Comparison of ENCODE assay signal across 9 cellular contexts in the genomic region with DNA sequence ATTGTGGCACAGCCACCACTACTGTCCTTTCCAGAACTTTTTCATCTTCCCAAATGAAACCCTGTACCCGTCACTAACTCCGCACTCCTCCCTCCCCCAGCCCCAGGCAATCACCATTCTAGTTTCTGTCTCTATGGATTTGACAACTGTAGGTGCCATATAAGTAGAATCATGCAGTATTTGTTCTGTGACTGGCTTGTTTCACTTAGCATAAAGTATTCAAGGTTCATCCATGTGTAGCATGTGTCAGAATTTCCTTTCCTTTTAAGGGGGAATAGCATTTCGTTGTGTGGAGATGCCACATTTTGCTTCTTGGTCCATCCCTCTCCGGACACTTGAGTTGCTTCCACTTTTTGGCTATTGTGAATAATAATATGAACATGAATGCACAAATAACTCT. TPM values are rescaled to one million over a fixed set of nuclear protein-coding genes. Genes with fewer than 3 reads are reported as not detected.
DNase-seq lines count a peak whose midpoint lies in the region; ATAC-seq and TF ChIP-seq lines count a peak whose summit lies in the region.
"Had no signal": no experiment of that assay in that cellular context is flagged by ENCODE, and none has a peak within 500 bp of the region (broad histone marks: within the 10 kb centered on the region; RNA-seq: fewer than 3 reads in every experiment).

No MANE protein-coding gene starts in this region.

- H3K4me3 ChIP-seq in iPS-18a (ENCODE audit: low read length) = peak overlapping the region; percentile 99
- peak overlapping the region; percentile 59 to 75 for H3K4me3 ChIP-seq in testis

- peaks cover 12% of the 10 kb centered on the region for H3K36me3 Mint-ChIP-seq in activated T-cell treated with anti-CD3 and anti-CD28 coated beads, Interleukin-2, amount 50 U/mL, for 24 hours (ENCODE audit: low read depth)

- peak overlapping the region; percentile 34 for H3K9ac ChIP-seq in iPS-18a (ENCODE audit: low read length)

- H3K27ac ChIP-seq in VCaP (peak overlapping the region; percentile 61; the same call in 1 of the 2 replicates), iPS-18a (ENCODE audit: low read length) (no peak overlapping the region), testis (no peak overlapping the region)

- H3K36me3 ChIP-seq in iPS-18a (ENCODE audit: control insufficient read depth, low read depth, low read length) (peaks cover 2% of the 10 kb centered on the region), testis (ENCODE audit: low read depth, missing control alignments) (no peaks in the 10 kb centered on the region)

- no peaks in the 10 kb centered on the region for H3K9me3 Mint-ChIP-seq in activated T-cell treated with anti-CD3 and anti-CD28 coated beads, Interleukin-2, amount 50 U/mL, for 24 hours

- ATAC-seq in GM18505 (IDR thresholded peaks at IDR 0.05; ENCODE audit: unreplicated experiment) = no peak

- WGBS in testis, 2 donors = 29 to 33% methylated on average over 4 of the region's 4 CpGs

- no peak for DNase-seq in activated T-cell treated with anti-CD3 and anti-CD28 coated beads, Interleukin-2, amount 50 U/mL, for 24 hours
- DNase-seq in activated T-cell treated with anti-CD3 and anti-CD28 coated beads for 4 hours (no peak), testis (no peak)
- no peak for DNase-seq in activated effector memory CD4-positive, alpha-beta T cell treated with Interleukin-2 at 50 U/mL for 16 hours
- DNase-seq in activated CD4-positive, alpha-beta T cell treated with anti-CD3 and anti-CD28 coated beads for 1 hour = no peak

- no peaks in the 10 kb centered on the region for H3K27me3 Mint-ChIP-seq in activated T-cell treated with anti-CD3 and anti-CD28 coated beads, Interleukin-2, amount 50 U/mL, for 24 hours

- H3K4me1 Mint-ChIP-seq in activated T-cell treated with anti-CD3 and anti-CD28 coated beads, Interleukin-2, amount 50 U/mL, for 24 hours (ENCODE audit: low read depth) = peaks cover 25% of the 10 kb centered on the region

- H3K27me3 ChIP-seq in iPS-18a (ENCODE audit: control insufficient read depth, insufficient read depth, low read length) (no peaks in the 10 kb centered on the region), testis (no peaks in the 10 kb centered on the region)

- peak overlapping the region; percentile 59 for H3K27ac Mint-ChIP-seq in activated T-cell treated with anti-CD3 and anti-CD28 coated beads, Interleukin-2, amount 50 U/mL, for 24 hours

- intact Hi-C loops in testis (cut with DNase I; ENCODE audit: low total_unique reads) = no loop called here

- H3K9me3 ChIP-seq in iPS-18a (ENCODE audit: control insufficient read depth, low read depth, low read length) = no peaks in the 10 kb centered on the region
- H3K9me3 ChIP-seq in testis = no peaks in the 10 kb centered on the region

- H3K4me3 Mint-ChIP-seq in activated T-cell treated with anti-CD3 and anti-CD28 coated beads, Interleukin-2, amount 50 U/mL, for 24 hours = peak overlapping the region; percentile 97

- TF ChIP-seq CTCF in VCaP (conservative IDR thresholded peaks at IDR 0.05) = no peak
- no peak for TF ChIP-seq CTCF in testis (IDR thresholded peaks at IDR 0.05)

- H3K4me1 ChIP-seq in iPS-18a (ENCODE audit: control insufficient read depth, low read depth, low read length) (peaks cover 12% of the 10 kb centered on the region), testis (peaks cover 3% of the 10 kb centered on the region)

- no peak for TF ChIP-seq POLR2A in testis (IDR thresholded peaks at IDR 0.05)
- no peak for TF ChIP-seq POLR2A in GM18505 (IDR thresholded peaks at IDR 0.05; ENCODE audit: borderline replicate concordance, extremely low read depth, insufficient read depth, insufficient read length)

RNA-seq across cellular contexts. Expression of gene CKAP2L, which starts 0.8 kb away (rescaled TPM):
- total RNA-seq in testis = 10 to 100 TPM in 1 of 2 donors, 1 to 10 TPM in 1; 7.1 to 11.0 TPM
- polyA plus RNA-seq in testis (ENCODE audit: insufficient read depth, low read depth, low replicate concordance) = 9.5 TPM

RNA-seq across cellular contexts. Expression of gene IL1A, which starts 19.0 kb away (rescaled TPM):
- total RNA-seq in testis = 10 to 100 TPM; 21.4 to 36.5 TPM
- polyA plus RNA-seq in testis (ENCODE audit: insufficient read depth, low read depth, low replicate concordance) = 15.8 TPM
- total RNA-seq: SK-MEL-5 had no signal

RNA-seq across cellular contexts. Expression of gene NT5DC4, which starts 44.4 kb away (rescaled TPM):
- 1 to 10 TPM; 2.8 to 2.9 TPM for total RNA-seq in testis
- 4.2 TPM for polyA plus RNA-seq in testis (ENCODE audit: insufficient read depth, low read depth, low replicate concordance)
- total RNA-seq: SK-MEL-5 had no signal
